In genomic region chr2:226508005-226508404, GRCh38 we compare ENCODE assay signal across 31 cellular contexts.
"Had no signal": no experiment of that assay in that cellular context is flagged by ENCODE, and none has a peak within 500 bp of the region (broad histone marks: within the 10 kb centered on the region; RNA-seq: fewer than 3 reads in every experiment).

No MANE protein-coding gene starts in this region.

- H3K27ac Mint-ChIP-seq: activated CD4-positive, alpha-beta memory T cell treated with anti-CD3 and anti-CD28 coated beads for 36 hours; activated CD4-positive, alpha-beta T cell treated with anti-CD3 and anti-CD28 coated beads for 36 hours; activated CD4-positive, alpha-beta T cell treated with anti-CD3 and anti-CD28 coated beads, Interleukin-2, amount 10 ng/mL, durations not matched to agents 24 days and 14 days; activated CD8-positive, alpha-beta memory T cell treated with anti-CD3 and anti-CD28 coated beads, Interleukin-2, amount 10 ng/mL, durations not matched to agents 7 days and 5 days; activated CD8-positive, alpha-beta T cell treated with anti-CD3 and anti-CD28 coated beads, Interleukin-2, amount 10 ng/mL, durations not matched to agents 7 days and 5 days; activated naive CD4-positive, alpha-beta T cell treated with anti-CD3 and anti-CD28 coated beads, Interleukin-2, amount 10 ng/mL, durations not matched to agents 7 days and 5 days; activated naive CD4-positive, alpha-beta T cell treated with anti-CD3 and anti-CD28 coated beads, Interleukin-2, amount 50 U/mL, for 72 hours; activated naive CD8-positive, alpha-beta T cell treated with anti-CD3 and anti-CD28 coated beads, Interleukin-2, amount 10 ng/mL, durations not matched to agents 7 days and 5 days; activated T-cell treated with anti-CD3 and anti-CD28 coated beads, Interleukin-2, amount 50 U/mL, for 24 hours; activated T-cell treated with anti-CD3 and anti-CD28 coated beads, Interleukin-2, amount 50 U/mL, for 72 hours; brain; T-helper 17 cell; T-helper 2 cell treated with Interferon-gamma antibody and Interleukin-4, amounts not matched to agents 5 μg/mL and 100 μg/mL, for 36 hours had no signal

- H3K27me3 ChIP-seq: ascending aorta, breast epithelium, cardiac muscle cell, colonic mucosa, esophagus squamous epithelium, gastroesophageal sphincter had no signal

- H3K27me3 Mint-ChIP-seq: brain had no signal

- H3K4me1 ChIP-seq: ascending aorta, breast epithelium, colonic mucosa, esophagus squamous epithelium, gastroesophageal sphincter had no signal

- H3K9me3 ChIP-seq: breast epithelium, colonic mucosa had no signal

- H3K4me1 Mint-ChIP-seq: activated CD4-positive, alpha-beta T cell treated with anti-CD3 and anti-CD28 coated beads for 36 hours; activated CD4-positive, alpha-beta T cell treated with anti-CD3 and anti-CD28 coated beads, Interleukin-2, amount 10 ng/mL, durations not matched to agents 24 days and 14 days; activated CD8-positive, alpha-beta memory T cell treated with anti-CD3 and anti-CD28 coated beads, Interleukin-2, amount 10 ng/mL, durations not matched to agents 7 days and 5 days; activated naive CD4-positive, alpha-beta T cell treated with anti-CD3 and anti-CD28 coated beads, Interleukin-2, amount 10 ng/mL, durations not matched to agents 7 days and 5 days; activated naive CD8-positive, alpha-beta T cell treated with anti-CD3 and anti-CD28 coated beads, Interleukin-2, amount 10 ng/mL, durations not matched to agents 7 days and 5 days; brain had no signal

- H3K36me3 Mint-ChIP-seq: activated CD4-positive, alpha-beta memory T cell treated with anti-CD3 and anti-CD28 coated beads for 36 hours; activated CD8-positive, alpha-beta memory T cell treated with anti-CD3 and anti-CD28 coated beads, Interleukin-2, amount 10 ng/mL, durations not matched to agents 7 days and 5 days; activated naive CD4-positive, alpha-beta T cell treated with anti-CD3 and anti-CD28 coated beads, Interleukin-2, amount 10 ng/mL, durations not matched to agents 7 days and 5 days; activated naive CD4-positive, alpha-beta T cell treated with anti-CD3 and anti-CD28 coated beads, Interleukin-2, amount 50 U/mL, for 72 hours; activated naive CD8-positive, alpha-beta T cell treated with anti-CD3 and anti-CD28 coated beads, Interleukin-2, amount 10 ng/mL, durations not matched to agents 7 days and 5 days; brain had no signal

- ATAC-seq: activated CD4-positive, alpha-beta T cell treated with anti-CD3 and anti-CD28 coated beads for 36 hours; activated CD8-positive, alpha-beta memory T cell treated with anti-CD3 and anti-CD28 coated beads, Interleukin-2, amount 10 ng/mL, durations not matched to agents 7 days and 5 days; activated CD8-positive, alpha-beta T cell treated with anti-CD3 and anti-CD28 coated beads, Interleukin-2, amount 10 ng/mL, durations not matched to agents 7 days and 5 days; activated naive CD4-positive, alpha-beta T cell treated with anti-CD3 and anti-CD28 coated beads, Interleukin-2, amount 50 U/mL, for 72 hours; activated T-cell treated with anti-CD3 and anti-CD28 coated beads, Interleukin-2, amount 50 U/mL, for 72 hours; gastroesophageal sphincter; T-helper 17 cell had no signal

- DNase-seq: activated CD4-positive, alpha-beta memory T cell treated with anti-CD3 and anti-CD28 coated beads for 36 hours; activated CD4-positive, alpha-beta T cell treated with anti-CD3 and anti-CD28 coated beads for 36 hours; activated CD4-positive, alpha-beta T cell treated with anti-CD3 and anti-CD28 coated beads, Interleukin-2, amount 10 ng/mL, durations not matched to agents 24 days and 14 days; activated CD4-positive, CD25-positive, alpha-beta regulatory T cell; activated CD4-positive, CD25-positive, alpha-beta regulatory T cell treated with anti-CD3 and anti-CD28 coated beads, Interleukin-2, amount 50 U/mL, for 72 hours; activated CD8-positive, alpha-beta memory T cell treated with anti-CD3 and anti-CD28 coated beads, Interleukin-2, amount 10 ng/mL, durations not matched to agents 7 days and 5 days; activated CD8-positive, alpha-beta memory T cell treated with anti-CD3 and anti-CD28 coated beads, Interleukin-2, amount 50 U/mL, for 4 hours; activated CD8-positive, alpha-beta T cell treated with anti-CD3 and anti-CD28 coated beads, Interleukin-2, amount 10 ng/mL, durations not matched to agents 7 days and 5 days; activated gamma-delta T cell; activated naive CD4-positive, alpha-beta T cell; activated naive CD4-positive, alpha-beta T cell treated with anti-CD3 and anti-CD28 coated beads, Interleukin-2, amount 10 ng/mL, durations not matched to agents 7 days and 5 days; activated naive CD8-positive, alpha-beta T cell treated with anti-CD3 and anti-CD28 coated beads, Interleukin-2, amount 10 ng/mL, durations not matched to agents 7 days and 5 days; activated T-cell treated with anti-CD3 and anti-CD28 coated beads, Interleukin-2, amount 50 U/mL, for 24 hours; activated T-cell treated with anti-CD3 and anti-CD28 coated beads, Interleukin-2, amount 50 U/mL, for 72 hours; central memory CD4-positive, alpha-beta T cell; cerebellar nuclear complex; colonic mucosa; effector CD8-positive, alpha-beta T cell; esophagus squamous epithelium; foreskin melanocyte; T-helper 1 cell; T-helper 17 cell; T1000 had no signal

- H3K36me3 ChIP-seq: ascending aorta, breast epithelium, cardiac muscle cell, colonic mucosa, esophagus squamous epithelium, gastroesophageal sphincter had no signal

- H3K4me3 Mint-ChIP-seq: activated CD4-positive, alpha-beta memory T cell treated with anti-CD3 and anti-CD28 coated beads for 36 hours; activated CD4-positive, alpha-beta T cell treated with anti-CD3 and anti-CD28 coated beads for 36 hours; activated CD4-positive, alpha-beta T cell treated with anti-CD3 and anti-CD28 coated beads, Interleukin-2, amount 10 ng/mL, durations not matched to agents 24 days and 14 days; activated CD8-positive, alpha-beta memory T cell treated with anti-CD3 and anti-CD28 coated beads, Interleukin-2, amount 10 ng/mL, durations not matched to agents 7 days and 5 days; activated CD8-positive, alpha-beta T cell treated with anti-CD3 and anti-CD28 coated beads, Interleukin-2, amount 10 ng/mL, durations not matched to agents 7 days and 5 days; activated naive CD4-positive, alpha-beta T cell treated with anti-CD3 and anti-CD28 coated beads, Interleukin-2, amount 10 ng/mL, durations not matched to agents 7 days and 5 days; activated naive CD8-positive, alpha-beta T cell treated with anti-CD3 and anti-CD28 coated beads, Interleukin-2, amount 10 ng/mL, durations not matched to agents 7 days and 5 days; activated T-cell treated with anti-CD3 and anti-CD28 coated beads, Interleukin-2, amount 50 U/mL, for 24 hours; activated T-cell treated with anti-CD3 and anti-CD28 coated beads, Interleukin-2, amount 50 U/mL, for 72 hours; brain; T-helper 17 cell; T-helper 2 cell treated with Interferon-gamma antibody and Interleukin-4, amounts not matched to agents 5 μg/mL and 100 μg/mL, for 36 hours had no signal

- H3K27ac ChIP-seq: ascending aorta, breast epithelium, cardiac muscle cell, colonic mucosa, epithelial cell of prostate, esophagus squamous epithelium, gastroesophageal sphincter had no signal

- H3K4me3 ChIP-seq: ascending aorta, breast epithelium, cardiac muscle cell, colonic mucosa, esophagus squamous epithelium, gastroesophageal sphincter had no signal

- H3K9me3 Mint-ChIP-seq: activated CD4-positive, alpha-beta T cell treated with anti-CD3 and anti-CD28 coated beads, Interleukin-2, amount 10 ng/mL, durations not matched to agents 24 days and 14 days; activated naive CD4-positive, alpha-beta T cell treated with anti-CD3 and anti-CD28 coated beads, Interleukin-2, amount 10 ng/mL, durations not matched to agents 7 days and 5 days; activated naive CD4-positive, alpha-beta T cell treated with anti-CD3 and anti-CD28 coated beads, Interleukin-2, amount 50 U/mL, for 72 hours; activated naive CD8-positive, alpha-beta T cell treated with anti-CD3 and anti-CD28 coated beads, Interleukin-2, amount 10 ng/mL, durations not matched to agents 7 days and 5 days; activated T-cell treated with anti-CD3 and anti-CD28 coated beads, Interleukin-2, amount 50 U/mL, for 72 hours; T-helper 2 cell treated with Interferon-gamma antibody and Interleukin-4, amounts not matched to agents 5 μg/mL and 100 μg/mL, for 36 hours had no signal
